In genomic region chr3:157174616-157175498, GRCh38 we compare ENCODE assay signal across 8 cellular contexts. TPM values are rescaled to one million over a fixed set of nuclear protein-coding genes. Genes with fewer than 3 reads are reported as not detected.
DNase-seq lines count a peak whose midpoint lies in the region; ATAC-seq and TF ChIP-seq lines count a peak whose summit lies in the region.

No MANE protein-coding gene starts in this region.

- H3K4me1 ChIP-seq in HAP-1 = peaks cover 15% of the 10 kb centered on the region

- ATAC-seq in natural killer cell treated with Interleukin-12 subunit alpha and Interleukin-12 subunit beta and Interleukin-15 and Interleukin-18, amount 100 ng/mL, for 72 hours = peak; percentile 99

- peaks cover 6 to 8% of the 10 kb centered on the region in 2 donors for H3K27me3 Mint-ChIP-seq in natural killer cell treated with Interleukin-12 subunit alpha and Interleukin-12 subunit beta and Interleukin-15 and Interleukin-18, amount 100 ng/mL, for 72 hours

- H3K36me3 ChIP-seq in HAP-1 (replicated peaks) (peaks cover 4% of the 10 kb centered on the region), MG63 (peaks cover 7% of the 10 kb centered on the region)

- no peaks in the 10 kb centered on the region for H3K36me3 Mint-ChIP-seq in natural killer cell treated with Interleukin-12 subunit alpha and Interleukin-12 subunit beta and Interleukin-15 and Interleukin-18, amount 100 ng/mL, for 72 hours

- DNase-seq in G401 (ENCODE audit: low spot score) (peak; percentile 99), HAP-1 (ENCODE audit: low spot score in 2 of 2) (peak; percentile 98 to 99), MG63 (peak; percentile 100), SHP77 (lab: John Stamatoyannopoulos, UW) (peak; percentile 99), activated gamma-delta T cell (lab: John Stamatoyannopoulos, UW) (peak; percentile 98), fibroblast of the aortic adventitia (ENCODE audit: low read depth) (peak; percentile 100)
- DNase-seq in natural killer cell treated with Interleukin-12 subunit alpha and Interleukin-12 subunit beta and Interleukin-15 and Interleukin-18, amount 100 ng/mL, for 72 hours (ENCODE audit: low spot score) = peak; percentile 99
- peak; percentile 99 for DNase-seq in stimulated activated naive CD4-positive, alpha-beta T cell treated with Interleukin-2 at 50 U/mL for 16 hours (lab: John Stamatoyannopoulos, UW)

- peaks cover 29 to 31% of the 10 kb centered on the region in 2 donors for H3K4me1 Mint-ChIP-seq in natural killer cell treated with Interleukin-12 subunit alpha and Interleukin-12 subunit beta and Interleukin-15 and Interleukin-18, amount 100 ng/mL, for 72 hours (ENCODE audit: low read depth in 2 of 2)

- in situ Hi-C loops in G401 (cut with HindIII; ENCODE audit: low sequenced_read_pairs) = no loop called here
- in situ Hi-C loops in HAP-1 (cut with MboI; ENCODE audit: low sequenced_read_pairs) = no loop called here

- no peak for TF ChIP-seq CTCF in fibroblast of the aortic adventitia (IDR thresholded peaks at IDR 0.05; ENCODE audit: insufficient read depth, low read length)

- peaks cover 3% of the 10 kb centered on the region; the same call in 1 of the 2 replicates for H3K9me3 ChIP-seq in HAP-1
- H3K9me3 ChIP-seq in MG63 = peaks cover 5% of the 10 kb centered on the region

- H3K4me3 ChIP-seq in HAP-1 (peak overlapping the region; percentile 79), MG63 (peak overlapping the region; percentile 66), fibroblast of the aortic adventitia (ENCODE audit: low read depth, low read length) (peak overlapping the region; percentile 76)

- peaks cover 2% of the 10 kb centered on the region for H3K9me3 Mint-ChIP-seq in natural killer cell treated with Interleukin-12 subunit alpha and Interleukin-12 subunit beta and Interleukin-15 and Interleukin-18, amount 100 ng/mL, for 72 hours

- peak overlapping the region; percentile 91 for H3K4me3 Mint-ChIP-seq in natural killer cell treated with Interleukin-12 subunit alpha and Interleukin-12 subunit beta and Interleukin-15 and Interleukin-18, amount 100 ng/mL, for 72 hours

- H3K27me3 ChIP-seq in HAP-1 (ENCODE audit: low read depth) = 0 out of 2 replicates have a peak, but pooled peaks cover 2% of the 10 kb centered on the region
- no peaks in the 10 kb centered on the region for H3K27me3 ChIP-seq in MG63

- peak overlapping the region; percentile 100 for H3K27ac Mint-ChIP-seq in natural killer cell treated with Interleukin-12 subunit alpha and Interleukin-12 subunit beta and Interleukin-15 and Interleukin-18, amount 100 ng/mL, for 72 hours

RNA-seq across cellular contexts. Expression of gene CCNL1, which starts 14.9 kb away (rescaled TPM):
- 55.3 and 87.5 TPM in 2 replicates for total RNA-seq in G401 (2014; rRNA removed; shearing (Covaris generic))
- 51.8 and 68.8 TPM in 2 replicates for total RNA-seq in MG63 (2014; rRNA removed; shearing (Covaris generic); ENCODE audit: low replicate concordance)
- 86.7 and 138 TPM in 2 replicates for total RNA-seq in fibroblast of the aortic adventitia (ENCODE audit: low replicate concordance)
- 100 to 1,000 TPM; 303 to 324 TPM for total RNA-seq in natural killer cell treated with Interleukin-12 subunit alpha and Interleukin-12 subunit beta and Interleukin-15 and Interleukin-18, amount 100 ng/mL, for 72 hours

Comparison
In these comparisons a context has a peak if more than half of its experiments do, and no peak if none do; other contexts are left out.
1. Peak in every context shown above with its lines: DNase-seq, ATAC-seq and H3K4me3 ChIP-seq.